In genomic region chr11:584287-584686, GRCh38 we compare ENCODE assay signal across 25 cellular contexts. TPM values are rescaled to one million over a fixed set of nuclear protein-coding genes. Genes with fewer than 3 reads are reported as not detected.
"Had no signal": no experiment of that assay in that cellular context is flagged by ENCODE, and none has a peak within 500 bp of the region (broad histone marks: within the 10 kb centered on the region; RNA-seq: fewer than 3 reads in every experiment).

No MANE protein-coding gene starts in this region.

- H3K27ac Mint-ChIP-seq: nephron had no signal

- ATAC-seq: esophagus mucosa, heart left ventricle, left colon, left ventricle myocardium superior, upper lobe of right lung had no signal

- H3K9me3 Mint-ChIP-seq: nephron had no signal

- H3K4me3 ChIP-seq: dorsolateral prefrontal cortex, heart left ventricle, lung, ovary, right atrium auricular region, testis, tibial nerve, upper lobe of right lung had no signal

- DNase-seq: cortex of kidney; dorsolateral prefrontal cortex; effector CD8-positive, alpha-beta T cell; heart left ventricle; hippocampal formation; left colon; left ventricle myocardium superior; mesenchymal stem cell; midbrain; ovary; small intestine; stimulated activated CD4-positive, alpha-beta T cell treated with anti-CD3 and anti-CD28 coated beads, Interleukin-12 subunit alpha, Interleukin-12 subunit beta, amount 100 ng/mL, for 4 hours; stimulated activated naive CD4-positive, alpha-beta T cell treated with Interleukin-2 at 50 U/mL for 16 hours; testis; upper lobe of right lung had no signal

- H3K27ac ChIP-seq: dorsolateral prefrontal cortex, heart left ventricle, ovary, right atrium auricular region, testis, tibial nerve, upper lobe of right lung had no signal

- H3K9me3 ChIP-seq: heart left ventricle, ovary, right atrium auricular region, testis, tibial nerve, upper lobe of right lung had no signal

- FAIRE-seq: endometrium, frontal cortex, small intestine had no signal

- H3K4me1 ChIP-seq: upper lobe of right lung had no signal

- H3K4me3 Mint-ChIP-seq: nephron had no signal

- H3K27me3 ChIP-seq: dorsolateral prefrontal cortex, heart left ventricle, ovary, right atrium auricular region, testis, tibial nerve, upper lobe of right lung had no signal

RNA-seq across cellular contexts. Expression of gene LMNTD2, which starts 23.7 kb away (rescaled TPM):
- total RNA-seq: frontal cortex had no signal

RNA-seq across cellular contexts. Expression of gene CDHR5, which starts 40.5 kb away (rescaled TPM):
- total RNA-seq: dorsolateral prefrontal cortex, esophagus mucosa, fibroblast of lung, frontal cortex, glomerular endothelial cell, heart left ventricle, left ventricle myocardium superior, lung, right atrium auricular region, subcutaneous adipose tissue, tibial nerve, upper lobe of right lung had no signal
- polyA plus RNA-seq: fibroblast of lung had no signal
